ENCODE assay signal across 9 cellular contexts in the genomic region with DNA sequence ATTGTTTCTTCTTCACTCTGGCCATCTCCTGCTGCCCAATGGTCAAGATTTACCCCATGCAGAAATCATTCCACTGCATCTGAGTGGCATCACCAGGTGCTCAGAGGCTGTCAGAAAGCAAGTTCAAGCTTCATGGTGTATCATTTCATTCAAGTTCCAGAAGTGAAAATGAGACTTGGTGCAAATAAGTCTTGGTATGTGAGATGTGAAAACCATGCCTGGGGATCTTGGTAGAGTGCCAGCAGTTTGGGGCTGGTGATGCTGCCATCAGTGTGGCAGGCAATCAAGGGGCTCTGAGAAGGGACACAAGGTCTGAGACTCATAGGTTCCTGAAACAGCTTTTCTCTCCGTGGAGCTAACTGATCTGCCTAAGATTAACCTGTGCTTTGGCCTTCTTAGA.
DNase-seq lines count a peak whose midpoint lies in the region; ATAC-seq lines count a peak whose summit lies in the region.
"Had no signal": no experiment of that assay in that cellular context is flagged by ENCODE, and none has a peak within 500 bp of the region (broad histone marks: within the 10 kb centered on the region; RNA-seq: fewer than 3 reads in every experiment).

No MANE protein-coding gene starts in this region.

- ATAC-seq in GM21447 (IDR thresholded peaks at IDR 0.05; ENCODE audit: unreplicated experiment) (peak; percentile 73), GM21367 (IDR thresholded peaks at IDR 0.05; ENCODE audit: unreplicated experiment) (no peak)

- DNase-seq in T-helper 9 cell (peak; percentile 38), astrocyte of the hippocampus (ENCODE audit: low read depth, low spot score) (peak; percentile 46), NCI-H748 treated with DMSO at 0.1 percent for 48 hours (lab: John Stamatoyannopoulos, UW) (no peak), SW480 (ENCODE audit: low spot score) (no peak), NCI-H510A (lab: John Stamatoyannopoulos, UW) (no peak)
- peak; percentile 60 for DNase-seq in stimulated activated CD8-positive, alpha-beta memory T cell treated with anti-CD3 and anti-CD28 coated beads, Interleukin-7, amount 100 ng/mL, for 24 hours (ENCODE audit: low read depth)
- DNase-seq: NCI-H345 had no signal

Comparison
In these comparisons a context has a peak if more than half of its experiments do, and no peak if none do; other contexts are left out.
1. DNase-seq: peak in T-helper 9 cell (single experiment), astrocyte of the hippocampus (single experiment) and stimulated activated CD8-positive, alpha-beta memory T cell treated with anti-CD3 and anti-CD28 coated beads, Interleukin-7, amount 100 ng/mL, for 24 hours (single experiment); none in NCI-H748 treated with DMSO at 0.1 percent for 48 hours (single experiment), SW480 (single experiment) and NCI-H510A (single experiment).